In the genomic region with DNA sequence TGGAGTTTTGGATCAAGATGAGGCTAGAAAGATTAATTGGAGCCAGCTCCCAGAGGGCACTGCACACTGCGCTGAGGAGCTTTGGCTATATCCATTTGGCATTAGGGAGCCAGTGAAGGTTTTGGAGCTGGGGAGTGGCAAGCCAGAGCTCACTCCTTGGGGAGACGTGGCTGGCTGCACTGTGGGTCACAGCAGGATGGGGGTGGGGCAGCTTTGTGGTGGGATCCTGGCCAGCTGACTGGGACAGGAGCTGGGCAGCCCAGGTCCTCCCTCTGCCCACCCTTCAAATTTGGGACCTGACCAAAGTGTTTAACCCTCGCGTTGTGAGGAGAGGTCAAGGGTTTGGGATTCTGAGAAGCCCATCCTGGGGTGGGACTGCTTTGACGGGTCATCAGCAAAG, we compare ENCODE assay signal across 11 cellular contexts. TPM values are rescaled to one million over a fixed set of nuclear protein-coding genes. Genes with fewer than 3 reads are reported as not detected.
DNase-seq lines count a peak whose midpoint lies in the region; ATAC-seq and TF ChIP-seq lines count a peak whose summit lies in the region.
"Had no signal": no experiment of that assay in that cellular context is flagged by ENCODE, and none has a peak within 500 bp of the region (broad histone marks: within the 10 kb centered on the region; RNA-seq: fewer than 3 reads in every experiment).

No MANE protein-coding gene starts in this region.

- TF ChIP-seq CTCF in right atrium auricular region (IDR thresholded peaks at IDR 0.05) = no peak
- TF ChIP-seq CTCF in vagina (IDR thresholded peaks at IDR 0.05) = no peak
- TF ChIP-seq CTCF in psoas muscle (IDR thresholded peaks at IDR 0.05) = no peak

- no peak overlapping the region for H3K4ac ChIP-seq in neuronal stem cell (ENCODE audit: low read length)

- no peak overlapping the region for H2BK15ac ChIP-seq in neuronal stem cell (ENCODE audit: low read length)

- DNase-seq in right atrium auricular region (ENCODE audit: low spot score) = no peak
- no peak for DNase-seq in Right ventricle myocardium superior
- no peak for DNase-seq in neuronal stem cell (ENCODE audit: low spot score)
- no peak for DNase-seq in vagina (ENCODE audit: extremely low spot score in 2 of 2)
- no peak for DNase-seq in psoas muscle
- DNase-seq: effector CD8-positive, alpha-beta T cell; NCI-H226; SK-N-SH had no signal

- H2BK12ac ChIP-seq in neuronal stem cell (ENCODE audit: low read length) = no peak overlapping the region

- no peak overlapping the region for H3K4me2 ChIP-seq in neuronal stem cell (ENCODE audit: insufficient read depth, low read length, poor library complexity, severe bottlenecking)
- H3K4me2 ChIP-seq: SK-N-SH had no signal

- H3K79me1 ChIP-seq in neuronal stem cell (ENCODE audit: low read depth, low read length) = peaks cover 2% of the 10 kb centered on the region

- WGBS in neuronal stem cell (ENCODE audit: extremely low coverage in 2 of 2, insufficient read length in 2 of 2, insufficient replicate concordance in 1 of 2), 2 donors = no CpG with 5 or more reads among the region's 5 CpGs
- 45 to 68% (median 54%) methylated on average over 5 of the region's 5 CpGs for WGBS in psoas muscle, 3 donors

- H4K91ac ChIP-seq in neuronal stem cell (ENCODE audit: low read depth, low read length, poor library complexity) = no peak overlapping the region

- H2BK5ac ChIP-seq in neuronal stem cell (ENCODE audit: low read length) = peak overlapping the region; percentile 32

- peak overlapping the region; percentile 83 for H2AK5ac ChIP-seq in neuronal stem cell (ENCODE audit: low read depth, low read length)

- H3K36me3 ChIP-seq in right atrium auricular region = no peaks in the 10 kb centered on the region
- no peaks in the 10 kb centered on the region for H3K36me3 ChIP-seq in neuronal stem cell (replicated peaks in 1 of 2; ENCODE audit: control insufficient read depth in 2 of 2, insufficient read depth in 2 of 2, low read length in 2 of 2)
- H3K36me3 ChIP-seq in vagina = no peaks in the 10 kb centered on the region
- no peaks in the 10 kb centered on the region for H3K36me3 ChIP-seq in psoas muscle (ENCODE audit: insufficient read depth in 1 of 2, low read depth in 1 of 2)

- peak overlapping the region; percentile 1 for H3K14ac ChIP-seq in neuronal stem cell (ENCODE audit: low read length)

- H2BK120ac ChIP-seq in neuronal stem cell (ENCODE audit: low read depth, low read length) = no peak overlapping the region

- H3K27me3 ChIP-seq in right atrium auricular region (no peaks in the 10 kb centered on the region), neuronal stem cell (ENCODE audit: control insufficient read depth in 3 of 3, insufficient read depth in 3 of 3, low read depth in 1 of 3, low read length in 3 of 3) (peaks cover 0 to 12% (median 0%) of the 10 kb centered on the region in 3 experiments), vagina (no peaks in the 10 kb centered on the region), psoas muscle (ENCODE audit: insufficient read depth in 3 of 3, low read length in 2 of 3) (no peaks in the 10 kb centered on the region)

- intact Hi-C loops in Right ventricle myocardium superior (cut with DNase I) (no loop called here), vagina (cut with DNase I) (loop anchor here (5.0 kb wide), 1 partner anchor 58 kb away; a partner anchor contains a TSS), psoas muscle (cut with DNase I) (loop anchor here in 1 of 2 donors (5.0 kb wide), 1 partner anchor 322 kb away; no protein-coding TSS in a partner anchor)

- H3K9ac ChIP-seq in neuronal stem cell (ENCODE audit: low read depth, low read length, poor library complexity) = no peak overlapping the region
- H3K9ac ChIP-seq: SK-N-SH had no signal

- H3K9me3 ChIP-seq in right atrium auricular region (no peaks in the 10 kb centered on the region), neuronal stem cell (replicated peaks in 1 of 2; ENCODE audit: control insufficient read depth in 2 of 2, insufficient read depth in 1 of 2, low read depth in 1 of 2, low read length in 2 of 2) (no peaks in the 10 kb centered on the region), vagina (no peaks in the 10 kb centered on the region), psoas muscle (no peaks in the 10 kb centered on the region)
- H3K9me3 ChIP-seq: SK-N-SH had no signal

- peak overlapping the region; percentile 64 for H3K18ac ChIP-seq in neuronal stem cell (ENCODE audit: low read length)

- H3K4me1 ChIP-seq in right atrium auricular region (peaks cover 0 to 74% of the 10 kb centered on the region in 2 donors), neuronal stem cell (ENCODE audit: control insufficient read depth in 2 of 2, insufficient read depth in 1 of 2, low read depth in 1 of 2, low read length in 2 of 2) (peaks cover 0 to 14% of the 10 kb centered on the region in 2 donors), vagina (peaks cover 60% of the 10 kb centered on the region), psoas muscle (peaks cover 20% of the 10 kb centered on the region)

- no peak for ATAC-seq in Right ventricle myocardium superior (ENCODE audit: poor library complexity)
- ATAC-seq in GM19351 (IDR thresholded peaks at IDR 0.05; ENCODE audit: unreplicated experiment) = no peak
- no peak for ATAC-seq in psoas muscle
- ATAC-seq in HG03571 (IDR thresholded peaks at IDR 0.05; ENCODE audit: unreplicated experiment) = no peak

- H3K27ac ChIP-seq in right atrium auricular region (peak overlapping the region; percentile 79 to 93), cingulate gyrus (ENCODE audit: low read depth, low read length) (peak overlapping the region; percentile 99), neuronal stem cell (replicated peaks; ENCODE audit: low read length) (no peak overlapping the region), vagina (peak overlapping the region; percentile 95), psoas muscle (no peak overlapping the region)

- no peak overlapping the region for H4K8ac ChIP-seq in neuronal stem cell (ENCODE audit: low read depth, low read length)

- no peak for TF ChIP-seq POLR2A in vagina (IDR thresholded peaks at IDR 0.05)

- H3K23ac ChIP-seq in neuronal stem cell (ENCODE audit: low read depth, low read length, poor library complexity) = no peak overlapping the region

- no peak overlapping the region for H2AFZ ChIP-seq in neuronal stem cell (ENCODE audit: low read length)

- H3K4me3 ChIP-seq in right atrium auricular region = no peak overlapping the region
- H3K4me3 ChIP-seq in neuronal stem cell (ENCODE audit: low read length in 2 of 2) = no peak overlapping the region
- H3K4me3 ChIP-seq in vagina = no peak overlapping the region
- no peak overlapping the region for H3K4me3 ChIP-seq in psoas muscle

RNA-seq across cellular contexts. Expression of a gene that starts 5.0 kb away (rescaled TPM):
- total RNA-seq in right atrium auricular region (1 to 10 TPM in 1 of 2 donors, not detected in 1; 1.3 TPM), Right ventricle myocardium superior (0.05 TPM), vagina (0.49 TPM), psoas muscle (not detected)
- 1.4 TPM for polyA plus RNA-seq in neuronal stem cell (2013, experiment 1 of 2)
- 1.3 TPM for polyA plus RNA-seq in neuronal stem cell (2013, experiment 2 of 2)
- under 1 TPM; 0.01 to 0.03 (median 0.03) TPM for polyA plus RNA-seq in psoas muscle
- polyA plus RNA-seq: SK-N-SH had no signal

RNA-seq across cellular contexts. Expression of a gene that starts 58.7 kb away (rescaled TPM):
- total RNA-seq in right atrium auricular region (10 to 100 TPM; 36.1 to 56.0 TPM), Right ventricle myocardium superior (116 TPM), vagina (96.5 TPM), psoas muscle (10 to 100 TPM; 12.5 to 20.4 (median 15.9) TPM)
- 0.29 TPM for polyA plus RNA-seq in neuronal stem cell (2013, experiment 1 of 2)
- 0.48 TPM for polyA plus RNA-seq in neuronal stem cell (2013, experiment 2 of 2)
- polyA plus RNA-seq in psoas muscle = 10 to 100 TPM; 14.8 to 21.8 (median 19.0) TPM

Comparison
In these comparisons a context has a peak if more than half of its experiments do, and no peak if none do; other contexts are left out.
1. H3K27ac ChIP-seq: peak in right atrium auricular region (2 of 2), cingulate gyrus (single experiment) and vagina (single experiment); none in neuronal stem cell (single experiment) and psoas muscle (single experiment).